1 cellular context compared by ENCODE assay signal in genomic region chr1:64901663-64902062, GRCh38.
A peak's percentile ranks its signal among the peaks of the same experiment; 100 is the strongest.
TF ChIP-seq lines count a peak whose summit lies in the region.

No MANE protein-coding gene starts in this region.

TF ChIP-seq in GM12878, 131 proteins besides CTCF, POLR2A, EP300 and RAD21 (continued from another document):
- TF ChIP-seq HSF1 (IDR thresholded peaks at IDR 0.05; ENCODE audit: low read depth, low read length) (no peak), PKNOX1 (IDR thresholded peaks at IDR 0.05) (peak; percentile 27; the same call in 1 of the 2 replicates), ASH2L (IDR thresholded peaks at IDR 0.05; ENCODE audit: borderline replicate concordance, low read depth) (no peak), E2F8 (IDR thresholded peaks at IDR 0.05; ENCODE audit: low read depth, partially characterized antibody) (no peak), E4F1 (IDR thresholded peaks at IDR 0.05; ENCODE audit: borderline replicate concordance, partially characterized antibody) (no peak)
